ENCODE assay signal across 11 cellular contexts in the genomic region with DNA sequence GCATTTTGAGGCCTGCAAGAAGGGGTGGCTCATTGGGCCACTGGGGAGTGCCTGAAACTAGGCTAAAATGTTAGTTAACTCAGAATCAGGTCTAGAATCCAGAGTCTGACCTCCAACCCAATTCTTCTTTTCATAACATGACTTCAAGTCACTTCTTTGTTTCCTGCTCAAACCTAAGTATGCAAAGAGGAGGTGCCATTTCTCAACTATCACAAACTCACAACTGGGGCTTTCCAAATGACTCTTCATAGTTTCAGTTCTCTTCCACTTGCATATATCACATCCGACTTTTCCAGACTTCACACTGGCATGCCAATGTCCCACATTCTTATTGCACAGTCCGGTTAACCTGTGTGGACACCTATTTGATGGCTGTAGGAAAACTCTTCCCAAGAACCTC.
DNase-seq lines count a peak whose midpoint lies in the region; ATAC-seq and TF ChIP-seq lines count a peak whose summit lies in the region.
"Had no signal": no experiment of that assay in that cellular context is flagged by ENCODE, and none has a peak within 500 bp of the region (broad histone marks: within the 10 kb centered on the region; RNA-seq: fewer than 3 reads in every experiment).

No MANE protein-coding gene starts in this region.

- peak; percentile 94 for ATAC-seq in GM18511 (IDR thresholded peaks at IDR 0.05; ENCODE audit: unreplicated experiment)
- peak; percentile 98 for ATAC-seq in GM21360 (IDR thresholded peaks at IDR 0.05; ENCODE audit: unreplicated experiment)
- ATAC-seq in HG03045 (IDR thresholded peaks at IDR 0.05; ENCODE audit: unreplicated experiment), result peak; percentile 90

- H3K4me1 ChIP-seq in OCI-LY3 (ENCODE audit: low read length), result peaks cover 89% of the 10 kb centered on the region

- peaks cover 88% of the 10 kb centered on the region for H4K20me1 ChIP-seq in OCI-LY3 (ENCODE audit: insufficient read depth, low read length)

- peak overlapping the region; percentile 56 for H3K9ac ChIP-seq in OCI-LY3 (ENCODE audit: low read length)

- TF ChIP-seq CTCF in OCI-LY3 (IDR thresholded peaks at IDR 0.05; ENCODE audit: low read depth, low read length), result peak; percentile 12; the same call in 1 of the 2 replicates

- no peak overlapping the region for H2AFZ ChIP-seq in OCI-LY3 (ENCODE audit: low read depth, low read length)

- H3K27me3 ChIP-seq in OCI-LY3 (ENCODE audit: low read depth, low read length), result no peaks in the 10 kb centered on the region

- H3K4me2 ChIP-seq in OCI-LY3 (ENCODE audit: low read length), result peak overlapping the region; percentile 62

- peaks cover 55% of the 10 kb centered on the region for H3K36me3 ChIP-seq in OCI-LY3 (replicated peaks; ENCODE audit: low read depth, low read length)

- H3K79me2 ChIP-seq in OCI-LY3 (ENCODE audit: low read length), result peaks cover 98% of the 10 kb centered on the region

- no peaks in the 10 kb centered on the region for H3K9me3 ChIP-seq in OCI-LY3 (ENCODE audit: insufficient read depth, low read length)

- H3K27ac ChIP-seq in OCI-LY3 (ENCODE audit: low read length), result peak overlapping the region; percentile 88

- no peak for DNase-seq in activated CD4-positive, CD25-positive, alpha-beta regulatory T cell treated with anti-CD3 and anti-CD28 coated beads, Interleukin-2, amount 50 U/mL, for 72 hours
- DNase-seq in NCI-H1048 (lab: John Stamatoyannopoulos, UW) (no peak), DMS 273 treated with DMSO at 0.1 percent for 48 hours (lab: John Stamatoyannopoulos, UW) (no peak)
- DNase-seq in activated T-cell treated with anti-CD3 and anti-CD28 coated beads, Interleukin-2, amount 50 U/mL, for 48 hours, result no peak
- DNase-seq: activated CD4-positive, alpha-beta T cell treated with anti-CD3 and anti-CD28 coated beads for 1 hour; NCI-H146; Right ventricle myocardium superior had no signal

- peak overlapping the region; percentile 52 for H3K4me3 ChIP-seq in OCI-LY3 (ENCODE audit: low read length)
